In the genomic region with DNA sequence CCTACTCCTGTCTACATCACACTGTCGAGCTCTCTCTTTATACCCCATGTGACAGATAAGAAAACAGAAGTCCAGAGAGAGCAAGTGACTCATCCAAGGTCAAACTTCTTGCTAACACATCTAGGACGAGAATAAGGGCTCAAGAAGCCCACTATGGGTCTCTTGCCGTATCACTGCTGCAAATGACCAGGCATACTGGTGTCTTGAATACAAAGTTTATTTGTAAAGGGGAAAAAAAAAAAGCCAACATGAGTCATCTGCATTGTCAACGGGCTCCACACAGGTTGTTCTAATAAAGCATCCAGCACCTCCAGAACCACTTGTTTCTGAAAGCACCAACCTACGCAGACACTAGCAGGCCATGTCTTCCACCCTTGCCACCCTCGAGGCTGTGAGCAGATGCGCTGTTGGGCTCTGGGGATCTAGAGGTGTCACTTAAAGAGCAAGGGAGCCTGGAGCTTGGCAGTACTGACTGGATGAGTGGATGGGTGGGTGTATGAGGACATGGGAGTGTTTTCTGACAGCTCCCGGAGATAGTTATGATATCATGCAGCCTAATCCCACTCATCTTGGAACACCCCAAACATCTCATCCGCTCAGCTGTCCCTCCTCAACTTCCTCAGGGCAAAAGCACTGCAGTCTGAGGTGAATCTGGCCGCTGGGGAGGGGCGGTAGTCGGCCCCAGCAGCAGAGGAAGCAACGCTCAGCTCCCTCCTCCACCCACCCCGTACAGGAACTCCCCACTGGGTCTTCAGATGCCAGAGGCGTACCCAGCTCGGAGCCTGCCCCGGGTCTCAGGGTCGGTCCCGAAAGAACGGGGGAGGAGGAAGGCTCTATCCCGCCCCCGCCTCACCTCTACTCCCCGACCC, we compare ENCODE assay signal across 1 cellular context.
TF ChIP-seq lines count a peak whose summit lies in the region.

No MANE protein-coding gene starts in this region.

TF ChIP-seq in HepG2, 621 proteins besides CTCF, POLR2A, EP300 and RAD21 (continued from another document and continues in another):
- TF ChIP-seq, protein P1, sequence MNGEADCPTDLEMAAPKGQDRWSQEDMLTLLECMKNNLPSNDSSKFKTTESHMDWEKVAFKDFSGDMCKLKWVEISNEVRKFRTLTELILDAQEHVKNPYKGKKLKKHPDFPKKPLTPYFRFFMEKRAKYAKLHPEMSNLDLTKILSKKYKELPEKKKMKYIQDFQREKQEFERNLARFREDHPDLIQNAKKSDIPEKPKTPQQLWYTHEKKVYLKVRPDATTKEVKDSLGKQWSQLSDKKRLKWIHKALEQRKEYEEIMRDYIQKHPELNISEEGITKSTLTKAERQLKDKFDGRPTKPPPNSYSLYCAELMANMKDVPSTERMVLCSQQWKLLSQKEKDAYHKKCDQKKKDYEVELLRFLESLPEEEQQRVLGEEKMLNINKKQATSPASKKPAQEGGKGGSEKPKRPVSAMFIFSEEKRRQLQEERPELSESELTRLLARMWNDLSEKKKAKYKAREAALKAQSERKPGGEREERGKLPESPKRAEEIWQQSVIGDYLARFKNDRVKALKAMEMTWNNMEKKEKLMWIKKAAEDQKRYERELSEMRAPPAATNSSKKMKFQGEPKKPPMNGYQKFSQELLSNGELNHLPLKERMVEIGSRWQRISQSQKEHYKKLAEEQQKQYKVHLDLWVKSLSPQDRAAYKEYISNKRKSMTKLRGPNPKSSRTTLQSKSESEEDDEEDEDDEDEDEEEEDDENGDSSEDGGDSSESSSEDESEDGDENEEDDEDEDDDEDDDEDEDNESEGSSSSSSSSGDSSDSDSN (CRISPR knock-in tag; IDR thresholded peaks at IDR 0.05): 0 out of 2 replicates have a peak, but pooled peaks have one; percentile 28
- TF ChIP-seq, protein P2, sequence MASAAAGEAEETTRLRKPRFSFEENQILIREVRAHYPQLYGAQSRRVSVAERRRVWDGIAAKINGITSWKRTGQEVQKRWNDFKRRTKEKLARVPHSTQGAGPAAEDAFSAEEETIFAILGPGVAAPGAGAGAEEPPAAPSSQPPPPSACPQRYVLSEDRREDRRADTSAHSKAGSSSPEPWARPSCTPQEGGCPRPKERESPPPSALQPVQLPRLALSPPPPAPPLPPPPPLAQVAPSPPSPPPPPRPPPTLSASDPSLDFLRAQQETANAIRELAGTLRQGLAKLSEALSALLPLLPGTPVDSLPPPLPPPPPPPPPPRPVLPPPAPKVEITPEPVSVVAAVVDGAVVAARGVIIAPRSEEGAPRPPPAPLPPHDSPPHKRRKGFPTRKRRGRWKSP (CRISPR knock-in tag; IDR thresholded peaks at IDR 0.05): no peak
- TF ChIP-seq SAP130 (CRISPR knock-in tag; IDR thresholded peaks at IDR 0.05; ENCODE audit: low read depth) (peak; percentile 38; the same call in 1 of the 2 replicates), SMAD1 (CRISPR knock-in tag; IDR thresholded peaks at IDR 0.05; ENCODE audit: borderline replicate concordance, low read depth) (no peak), JUND (CRISPR knock-in tag; IDR thresholded peaks at IDR 0.05) (peak; percentile 64; the same call in 1 of the 2 replicates), ZNF878 (CRISPR knock-in tag; IDR thresholded peaks at IDR 0.05) (0 out of 2 replicates have a peak, but pooled peaks have one; percentile 26), DNMT3B (CRISPR knock-in tag; conservative IDR thresholded peaks at IDR 0.05) (no peak), AKAP8 (CRISPR knock-in tag; IDR thresholded peaks at IDR 0.05) (no peak), TSC22D2 (CRISPR knock-in tag; IDR thresholded peaks at IDR 0.05; ENCODE audit: borderline replicate concordance) (no peak), DMAP1 (CRISPR knock-in tag; IDR thresholded peaks at IDR 0.05) (peak; percentile 33), TARDBP (CRISPR knock-in tag; IDR thresholded peaks at IDR 0.05) (peak; percentile 28; the same call in 1 of the 2 replicates), ZNF777 (CRISPR knock-in tag; IDR thresholded peaks at IDR 0.05) (no peak), FOXO1 (CRISPR knock-in tag; IDR thresholded peaks at IDR 0.05) (no peak), TBX3 (IDR thresholded peaks at IDR 0.05; ENCODE audit: borderline replicate concordance) (peak; percentile 22; the same call in 1 of the 2 replicates), POLR2G (IDR thresholded peaks at IDR 0.05; ENCODE audit: low read depth, low read length) (no peak), SNRNP70 (IDR thresholded peaks at IDR 0.05; ENCODE audit: low read depth, low read length) (no peak), PHF21A (CRISPR knock-in tag; IDR thresholded peaks at IDR 0.05) (peak; percentile 48; the same call in 1 of the 2 replicates), FOSL2 (CRISPR knock-in tag; IDR thresholded peaks at IDR 0.05) (peak; percentile 90), LCORL (IDR thresholded peaks at IDR 0.05) (no peak), LCORL (CRISPR knock-in tag; IDR thresholded peaks at IDR 0.05) (0 out of 2 replicates have a peak, but pooled peaks have one; percentile 34), ZNF354B (CRISPR knock-in tag; IDR thresholded peaks at IDR 0.05) (no peak)
- TF ChIP-seq, protein P3, sequence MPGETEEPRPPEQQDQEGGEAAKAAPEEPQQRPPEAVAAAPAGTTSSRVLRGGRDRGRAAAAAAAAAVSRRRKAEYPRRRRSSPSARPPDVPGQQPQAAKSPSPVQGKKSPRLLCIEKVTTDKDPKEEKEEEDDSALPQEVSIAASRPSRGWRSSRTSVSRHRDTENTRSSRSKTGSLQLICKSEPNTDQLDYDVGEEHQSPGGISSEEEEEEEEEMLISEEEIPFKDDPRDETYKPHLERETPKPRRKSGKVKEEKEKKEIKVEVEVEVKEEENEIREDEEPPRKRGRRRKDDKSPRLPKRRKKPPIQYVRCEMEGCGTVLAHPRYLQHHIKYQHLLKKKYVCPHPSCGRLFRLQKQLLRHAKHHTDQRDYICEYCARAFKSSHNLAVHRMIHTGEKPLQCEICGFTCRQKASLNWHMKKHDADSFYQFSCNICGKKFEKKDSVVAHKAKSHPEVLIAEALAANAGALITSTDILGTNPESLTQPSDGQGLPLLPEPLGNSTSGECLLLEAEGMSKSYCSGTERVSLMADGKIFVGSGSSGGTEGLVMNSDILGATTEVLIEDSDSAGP (CRISPR knock-in tag; IDR thresholded peaks at IDR 0.05; ENCODE audit: borderline replicate concordance): peak; percentile 64; the same call in 1 of the 2 replicates
- TF ChIP-seq, protein P4, sequence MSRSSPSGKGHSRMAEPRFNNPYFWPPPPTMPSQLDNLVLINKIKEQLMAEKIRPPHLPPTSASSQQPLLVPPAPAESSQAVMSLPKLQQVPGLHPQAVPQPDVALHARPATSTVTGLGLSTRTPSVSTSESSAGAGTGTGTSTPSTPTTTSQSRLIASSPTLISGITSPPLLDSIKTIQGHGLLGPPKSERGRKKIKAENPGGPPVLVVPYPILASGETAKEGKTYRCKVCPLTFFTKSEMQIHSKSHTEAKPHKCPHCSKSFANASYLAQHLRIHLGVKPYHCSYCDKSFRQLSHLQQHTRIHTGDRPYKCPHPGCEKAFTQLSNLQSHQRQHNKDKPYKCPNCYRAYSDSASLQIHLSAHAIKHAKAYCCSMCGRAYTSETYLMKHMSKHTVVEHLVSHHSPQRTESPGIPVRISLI (CRISPR knock-in tag; IDR thresholded peaks at IDR 0.05; ENCODE audit: borderline replicate concordance): peak; percentile 89
- TF ChIP-seq, protein P5, sequence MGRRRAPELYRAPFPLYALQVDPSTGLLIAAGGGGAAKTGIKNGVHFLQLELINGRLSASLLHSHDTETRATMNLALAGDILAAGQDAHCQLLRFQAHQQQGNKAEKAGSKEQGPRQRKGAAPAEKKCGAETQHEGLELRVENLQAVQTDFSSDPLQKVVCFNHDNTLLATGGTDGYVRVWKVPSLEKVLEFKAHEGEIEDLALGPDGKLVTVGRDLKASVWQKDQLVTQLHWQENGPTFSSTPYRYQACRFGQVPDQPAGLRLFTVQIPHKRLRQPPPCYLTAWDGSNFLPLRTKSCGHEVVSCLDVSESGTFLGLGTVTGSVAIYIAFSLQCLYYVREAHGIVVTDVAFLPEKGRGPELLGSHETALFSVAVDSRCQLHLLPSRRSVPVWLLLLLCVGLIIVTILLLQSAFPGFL (CRISPR knock-in tag; IDR thresholded peaks at IDR 0.05): no peak
- TF ChIP-seq, protein P6, sequence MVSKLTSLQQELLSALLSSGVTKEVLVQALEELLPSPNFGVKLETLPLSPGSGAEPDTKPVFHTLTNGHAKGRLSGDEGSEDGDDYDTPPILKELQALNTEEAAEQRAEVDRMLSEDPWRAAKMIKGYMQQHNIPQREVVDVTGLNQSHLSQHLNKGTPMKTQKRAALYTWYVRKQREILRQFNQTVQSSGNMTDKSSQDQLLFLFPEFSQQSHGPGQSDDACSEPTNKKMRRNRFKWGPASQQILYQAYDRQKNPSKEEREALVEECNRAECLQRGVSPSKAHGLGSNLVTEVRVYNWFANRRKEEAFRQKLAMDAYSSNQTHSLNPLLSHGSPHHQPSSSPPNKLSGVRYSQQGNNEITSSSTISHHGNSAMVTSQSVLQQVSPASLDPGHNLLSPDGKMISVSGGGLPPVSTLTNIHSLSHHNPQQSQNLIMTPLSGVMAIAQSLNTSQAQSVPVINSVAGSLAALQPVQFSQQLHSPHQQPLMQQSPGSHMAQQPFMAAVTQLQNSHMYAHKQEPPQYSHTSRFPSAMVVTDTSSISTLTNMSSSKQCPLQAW (CRISPR knock-in tag; IDR thresholded peaks at IDR 0.05): 0 out of 2 replicates have a peak, but pooled peaks have one; percentile 38
- TF ChIP-seq, protein P7, sequence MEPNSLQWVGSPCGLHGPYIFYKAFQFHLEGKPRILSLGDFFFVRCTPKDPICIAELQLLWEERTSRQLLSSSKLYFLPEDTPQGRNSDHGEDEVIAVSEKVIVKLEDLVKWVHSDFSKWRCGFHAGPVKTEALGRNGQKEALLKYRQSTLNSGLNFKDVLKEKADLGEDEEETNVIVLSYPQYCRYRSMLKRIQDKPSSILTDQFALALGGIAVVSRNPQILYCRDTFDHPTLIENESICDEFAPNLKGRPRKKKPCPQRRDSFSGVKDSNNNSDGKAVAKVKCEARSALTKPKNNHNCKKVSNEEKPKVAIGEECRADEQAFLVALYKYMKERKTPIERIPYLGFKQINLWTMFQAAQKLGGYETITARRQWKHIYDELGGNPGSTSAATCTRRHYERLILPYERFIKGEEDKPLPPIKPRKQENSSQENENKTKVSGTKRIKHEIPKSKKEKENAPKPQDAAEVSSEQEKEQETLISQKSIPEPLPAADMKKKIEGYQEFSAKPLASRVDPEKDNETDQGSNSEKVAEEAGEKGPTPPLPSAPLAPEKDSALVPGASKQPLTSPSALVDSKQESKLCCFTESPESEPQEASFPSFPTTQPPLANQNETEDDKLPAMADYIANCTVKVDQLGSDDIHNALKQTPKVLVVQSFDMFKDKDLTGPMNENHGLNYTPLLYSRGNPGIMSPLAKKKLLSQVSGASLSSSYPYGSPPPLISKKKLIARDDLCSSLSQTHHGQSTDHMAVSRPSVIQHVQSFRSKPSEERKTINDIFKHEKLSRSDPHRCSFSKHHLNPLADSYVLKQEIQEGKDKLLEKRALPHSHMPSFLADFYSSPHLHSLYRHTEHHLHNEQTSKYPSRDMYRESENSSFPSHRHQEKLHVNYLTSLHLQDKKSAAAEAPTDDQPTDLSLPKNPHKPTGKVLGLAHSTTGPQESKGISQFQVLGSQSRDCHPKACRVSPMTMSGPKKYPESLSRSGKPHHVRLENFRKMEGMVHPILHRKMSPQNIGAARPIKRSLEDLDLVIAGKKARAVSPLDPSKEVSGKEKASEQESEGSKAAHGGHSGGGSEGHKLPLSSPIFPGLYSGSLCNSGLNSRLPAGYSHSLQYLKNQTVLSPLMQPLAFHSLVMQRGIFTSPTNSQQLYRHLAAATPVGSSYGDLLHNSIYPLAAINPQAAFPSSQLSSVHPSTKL (CRISPR knock-in tag; IDR thresholded peaks at IDR 0.05): 0 out of 2 replicates have a peak, but pooled peaks have one; percentile 7
- TF ChIP-seq, protein P8, sequence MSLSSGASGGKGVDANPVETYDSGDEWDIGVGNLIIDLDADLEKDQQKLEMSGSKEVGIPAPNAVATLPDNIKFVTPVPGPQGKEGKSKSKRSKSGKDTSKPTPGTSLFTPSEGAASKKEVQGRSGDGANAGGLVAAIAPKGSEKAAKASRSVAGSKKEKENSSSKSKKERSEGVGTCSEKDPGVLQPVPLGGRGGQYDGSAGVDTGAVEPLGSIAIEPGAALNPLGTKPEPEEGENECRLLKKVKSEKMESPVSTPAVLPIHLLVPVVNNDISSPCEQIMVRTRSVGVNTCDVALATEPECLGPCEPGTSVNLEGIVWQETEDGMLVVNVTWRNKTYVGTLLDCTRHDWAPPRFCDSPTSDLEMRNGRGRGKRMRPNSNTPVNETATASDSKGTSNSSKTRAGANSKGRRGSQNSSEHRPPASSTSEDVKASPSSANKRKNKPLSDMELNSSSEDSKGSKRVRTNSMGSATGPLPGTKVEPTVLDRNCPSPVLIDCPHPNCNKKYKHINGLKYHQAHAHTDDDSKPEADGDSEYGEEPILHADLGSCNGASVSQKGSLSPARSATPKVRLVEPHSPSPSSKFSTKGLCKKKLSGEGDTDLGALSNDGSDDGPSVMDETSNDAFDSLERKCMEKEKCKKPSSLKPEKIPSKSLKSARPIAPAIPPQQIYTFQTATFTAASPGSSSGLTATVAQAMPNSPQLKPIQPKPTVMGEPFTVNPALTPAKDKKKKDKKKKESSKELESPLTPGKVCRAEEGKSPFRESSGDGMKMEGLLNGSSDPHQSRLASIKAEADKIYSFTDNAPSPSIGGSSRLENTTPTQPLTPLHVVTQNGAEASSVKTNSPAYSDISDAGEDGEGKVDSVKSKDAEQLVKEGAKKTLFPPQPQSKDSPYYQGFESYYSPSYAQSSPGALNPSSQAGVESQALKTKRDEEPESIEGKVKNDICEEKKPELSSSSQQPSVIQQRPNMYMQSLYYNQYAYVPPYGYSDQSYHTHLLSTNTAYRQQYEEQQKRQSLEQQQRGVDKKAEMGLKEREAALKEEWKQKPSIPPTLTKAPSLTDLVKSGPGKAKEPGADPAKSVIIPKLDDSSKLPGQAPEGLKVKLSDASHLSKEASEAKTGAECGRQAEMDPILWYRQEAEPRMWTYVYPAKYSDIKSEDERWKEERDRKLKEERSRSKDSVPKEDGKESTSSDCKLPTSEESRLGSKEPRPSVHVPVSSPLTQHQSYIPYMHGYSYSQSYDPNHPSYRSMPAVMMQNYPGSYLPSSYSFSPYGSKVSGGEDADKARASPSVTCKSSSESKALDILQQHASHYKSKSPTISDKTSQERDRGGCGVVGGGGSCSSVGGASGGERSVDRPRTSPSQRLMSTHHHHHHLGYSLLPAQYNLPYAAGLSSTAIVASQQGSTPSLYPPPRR (CRISPR knock-in tag; IDR thresholded peaks at IDR 0.05; ENCODE audit: borderline replicate concordance): no peak
